In the genomic region with DNA sequence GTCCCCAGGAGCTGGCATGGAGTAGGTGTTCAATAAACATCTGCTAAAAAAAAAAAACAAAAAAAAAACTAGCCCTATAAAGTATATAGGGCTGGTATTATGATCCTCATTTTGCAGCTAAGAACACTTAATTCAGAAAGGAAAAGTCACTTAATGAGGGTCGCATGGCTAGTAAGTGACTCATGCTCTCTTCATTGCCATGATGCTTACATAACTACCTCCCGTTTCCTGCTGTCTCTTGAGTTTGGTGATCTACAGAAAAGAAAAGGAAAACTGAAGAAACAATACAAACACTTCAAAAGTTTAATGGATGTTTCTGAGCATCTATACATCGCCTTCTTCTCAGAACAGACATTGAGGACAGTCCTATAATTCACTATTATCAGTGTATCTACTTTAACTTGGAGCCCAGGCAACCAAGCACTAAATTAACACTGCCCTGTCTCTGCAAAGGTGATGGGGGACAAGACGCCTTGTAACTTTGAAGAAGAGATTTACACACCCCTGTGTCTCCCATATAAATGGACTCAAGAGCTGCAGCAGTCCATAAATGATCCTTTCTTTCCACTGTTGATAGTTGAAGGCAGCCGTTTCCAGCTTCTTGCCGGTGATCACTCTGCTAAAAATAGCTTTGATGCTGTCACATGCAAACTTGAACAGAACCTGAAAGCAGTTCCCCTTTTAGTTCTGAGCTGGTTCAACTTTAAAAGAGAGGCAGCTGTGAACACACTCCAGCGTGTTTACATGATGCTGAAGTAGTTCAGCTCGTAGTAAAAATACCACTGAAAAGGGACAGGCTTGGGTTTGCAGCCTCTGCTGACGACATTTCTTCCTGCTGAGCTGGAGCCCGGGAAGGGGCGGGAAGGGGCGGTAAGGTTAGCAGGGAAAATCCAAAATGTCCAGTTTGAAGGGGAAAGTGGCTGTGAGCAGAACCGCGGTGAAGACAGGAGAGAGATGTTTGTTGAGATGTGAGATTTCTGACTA, we compare ENCODE assay signal across 8 cellular contexts.
A peak's percentile ranks its signal among the peaks of the same experiment; 100 is the strongest.
DNase-seq lines count a peak whose midpoint lies in the region; ATAC-seq and TF ChIP-seq lines count a peak whose summit lies in the region.

No MANE protein-coding gene starts in this region.

- H3K9me3 ChIP-seq in AG04450 (ENCODE audit: control insufficient read depth, insufficient read depth, low read length) (no peaks in the 10 kb centered on the region), neural cell (ENCODE audit: low read length) (no peaks in the 10 kb centered on the region)

- H2AFZ ChIP-seq in neural cell (ENCODE audit: low read depth, low read length), result no peak overlapping the region

- H4K20me1 ChIP-seq in neural cell (ENCODE audit: insufficient read depth), result no peaks in the 10 kb centered on the region

- no peak for TF ChIP-seq RAD21 in neural cell (conservative IDR thresholded peaks at IDR 0.05)

- TF ChIP-seq CTCF in AG04450 (IDR thresholded peaks at IDR 0.05; ENCODE audit: low read depth, low read length) (no peak), VCaP (conservative IDR thresholded peaks at IDR 0.05) (no peak), fibroblast of villous mesenchyme (IDR thresholded peaks at IDR 0.05; ENCODE audit: insufficient read depth, low read depth, low read length) (no peak), neural cell (IDR thresholded peaks at IDR 0.05; ENCODE audit: poor library complexity, severe bottlenecking) (no peak)

- POLR2A ChIA-PET in AG04450 (lab: Yijun Ruan, JAX), result interaction anchor here (0.5 to 1.4 kb wide), 3 partner anchors 18 to 162 kb away, joined by 3 read pairs; no protein-coding TSS in a partner anchor

- CTCF ChIA-PET in AG04450 (lab: Charles Lee), result interaction anchor here (0.6 to 1.0 kb wide), 3 partner anchors 263 to 769 kb away, joined by 3 read pairs; no protein-coding TSS in a partner anchor

- no peaks in the 10 kb centered on the region for H3F3A ChIP-seq in neural cell (ENCODE audit: insufficient read depth, low read length, poor library complexity, severe bottlenecking)

- H3K36me3 ChIP-seq in neural cell (ENCODE audit: insufficient read depth, low read length), result no peaks in the 10 kb centered on the region

- H3K27me3 ChIP-seq in AG04450 (ENCODE audit: control insufficient read depth, insufficient read depth, low read length) (no peaks in the 10 kb centered on the region), neural cell (ENCODE audit: insufficient read depth, low read depth, low read length) (no peaks in the 10 kb centered on the region)

- TF ChIP-seq EP300 in neural cell (conservative IDR thresholded peaks at IDR 0.05; ENCODE audit: poor library complexity, severe bottlenecking), result peak; percentile 30

- peak overlapping the region; percentile 88 for H3K27ac ChIP-seq in AG04450 (ENCODE audit: low read depth, low read length)
- H3K27ac ChIP-seq in VCaP, result peak overlapping the region; percentile 73
- peak overlapping the region; percentile 54 for H3K27ac ChIP-seq in neural cell (ENCODE audit: low read length)

- H3K4me2 ChIP-seq in neural cell (ENCODE audit: low read length), result peak overlapping the region; percentile 4

- H3K9me2 ChIP-seq in neural cell (ENCODE audit: insufficient read depth, low read length), result no peaks in the 10 kb centered on the region

- peak overlapping the region; percentile 36 for H3K9ac ChIP-seq in neural cell (ENCODE audit: low read length)

- ATAC-seq in GM18511 (IDR thresholded peaks at IDR 0.05; ENCODE audit: unreplicated experiment), result peak; percentile 77
- ATAC-seq in HG02852 (IDR thresholded peaks at IDR 0.05; ENCODE audit: unreplicated experiment), result peak; percentile 58

- peaks cover 3% of the 10 kb centered on the region for H3K79me2 ChIP-seq in neural cell (replicated peaks; ENCODE audit: insufficient read depth, low read length)

- DNase-seq in AG04450 (ENCODE audit: low read depth, low spot score), result peak; percentile 82
- DNase-seq in NCI-H1436 treated with DMSO at 0.1 percent for 48 hours (lab: John Stamatoyannopoulos, UW), result peak; percentile 14
- DNase-seq in fibroblast of villous mesenchyme (ENCODE audit: low read depth), result peak; percentile 97
- DNase-seq in T-helper 9 cell, result no peak

- peak overlapping the region; percentile 37 for H3K4me3 ChIP-seq in AG04450 (ENCODE audit: low read depth, low read length)
- peak overlapping the region; percentile 46 for H3K4me3 ChIP-seq in fibroblast of villous mesenchyme (ENCODE audit: low read depth, low read length)
- H3K4me3 ChIP-seq in neural cell (ENCODE audit: low read length), result peak overlapping the region; percentile 43

TF ChIP-seq in neural cell, 6 proteins besides CTCF, POLR2A, EP300 and RAD21:
- TF ChIP-seq TAF1 (IDR thresholded peaks at IDR 0.05; ENCODE audit: low read depth) (no peak), MXI1 (conservative IDR thresholded peaks at IDR 0.05; ENCODE audit: poor library complexity, severe bottlenecking) (no peak), POLR2AphosphoS5 (IDR thresholded peaks at IDR 0.05) (peak; percentile 23), EZH2 (IDR thresholded peaks at IDR 0.05; ENCODE audit: borderline replicate concordance, insufficient read depth, low read length, poor library complexity, severe bottlenecking) (no peak), SMC3 (conservative IDR thresholded peaks at IDR 0.05; ENCODE audit: poor library complexity) (no peak)
- TF ChIP-seq, protein P1, sequence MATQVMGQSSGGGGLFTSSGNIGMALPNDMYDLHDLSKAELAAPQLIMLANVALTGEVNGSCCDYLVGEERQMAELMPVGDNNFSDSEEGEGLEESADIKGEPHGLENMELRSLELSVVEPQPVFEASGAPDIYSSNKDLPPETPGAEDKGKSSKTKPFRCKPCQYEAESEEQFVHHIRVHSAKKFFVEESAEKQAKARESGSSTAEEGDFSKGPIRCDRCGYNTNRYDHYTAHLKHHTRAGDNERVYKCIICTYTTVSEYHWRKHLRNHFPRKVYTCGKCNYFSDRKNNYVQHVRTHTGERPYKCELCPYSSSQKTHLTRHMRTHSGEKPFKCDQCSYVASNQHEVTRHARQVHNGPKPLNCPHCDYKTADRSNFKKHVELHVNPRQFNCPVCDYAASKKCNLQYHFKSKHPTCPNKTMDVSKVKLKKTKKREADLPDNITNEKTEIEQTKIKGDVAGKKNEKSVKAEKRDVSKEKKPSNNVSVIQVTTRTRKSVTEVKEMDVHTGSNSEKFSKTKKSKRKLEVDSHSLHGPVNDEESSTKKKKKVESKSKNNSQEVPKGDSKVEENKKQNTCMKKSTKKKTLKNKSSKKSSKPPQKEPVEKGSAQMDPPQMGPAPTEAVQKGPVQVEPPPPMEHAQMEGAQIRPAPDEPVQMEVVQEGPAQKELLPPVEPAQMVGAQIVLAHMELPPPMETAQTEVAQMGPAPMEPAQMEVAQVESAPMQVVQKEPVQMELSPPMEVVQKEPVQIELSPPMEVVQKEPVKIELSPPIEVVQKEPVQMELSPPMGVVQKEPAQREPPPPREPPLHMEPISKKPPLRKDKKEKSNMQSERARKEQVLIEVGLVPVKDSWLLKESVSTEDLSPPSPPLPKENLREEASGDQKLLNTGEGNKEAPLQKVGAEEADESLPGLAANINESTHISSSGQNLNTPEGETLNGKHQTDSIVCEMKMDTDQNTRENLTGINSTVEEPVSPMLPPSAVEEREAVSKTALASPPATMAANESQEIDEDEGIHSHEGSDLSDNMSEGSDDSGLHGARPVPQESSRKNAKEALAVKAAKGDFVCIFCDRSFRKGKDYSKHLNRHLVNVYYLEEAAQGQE (IDR thresholded peaks at IDR 0.05; ENCODE audit: borderline replicate concordance), result peak; percentile 33
